In the genomic region with DNA sequence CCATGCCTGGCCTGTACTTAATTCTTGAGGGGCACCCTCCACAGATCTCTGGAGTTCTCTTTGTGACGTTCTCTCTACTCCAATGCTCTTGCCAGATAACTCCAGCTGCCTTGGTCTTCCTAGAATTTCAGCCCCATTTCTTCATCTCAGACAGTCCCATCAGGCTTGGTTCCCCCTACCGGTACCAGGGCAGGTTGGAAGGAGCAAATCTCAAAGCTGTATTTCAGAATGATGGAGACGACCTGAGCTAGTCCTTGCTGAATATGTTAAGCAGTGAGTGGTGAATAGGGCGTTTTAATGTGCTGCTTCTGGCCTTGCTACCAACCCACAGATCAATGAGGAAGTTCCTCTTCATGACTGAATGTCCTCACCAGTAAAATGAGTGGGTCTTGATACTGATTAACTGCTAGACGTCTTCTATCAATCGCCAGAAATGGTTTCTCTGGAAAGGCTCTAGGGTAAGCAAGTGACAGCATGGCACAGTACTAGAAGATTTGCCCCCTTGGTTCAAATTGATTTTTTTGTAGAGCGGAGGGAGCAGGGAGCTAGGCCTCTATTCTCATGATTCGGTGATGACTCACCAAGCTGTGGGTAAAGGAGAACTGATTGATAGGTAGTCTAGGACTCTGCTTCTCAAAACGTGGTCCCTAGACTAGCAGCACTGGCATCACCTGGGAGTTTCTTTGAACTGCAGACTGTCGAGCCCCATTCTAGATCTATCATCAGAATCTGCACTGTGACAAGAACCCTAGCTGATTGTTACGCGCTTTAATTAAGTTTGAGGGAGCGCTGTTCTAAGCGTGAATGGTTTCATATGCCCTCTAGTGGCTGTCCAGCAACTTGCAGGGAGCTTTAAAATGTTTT, we compare ENCODE assay signal across 1 cellular context.
TF ChIP-seq lines count a peak whose summit lies in the region.

No MANE protein-coding gene starts in this region.

TF ChIP-seq in SK-N-SH, 30 proteins besides CTCF, POLR2A, EP300 and RAD21 (continued from another document):
- TF ChIP-seq FOSL2 (IDR thresholded peaks at IDR 0.05; ENCODE audit: borderline replicate concordance, low read depth) (peak; percentile 64), CHD2 (IDR thresholded peaks at IDR 0.05; ENCODE audit: low read length, partially characterized antibody) (peak; percentile 23), NFIC (IDR thresholded peaks at IDR 0.05; ENCODE audit: borderline replicate concordance) (no peak), FOXM1 (IDR thresholded peaks at IDR 0.05; ENCODE audit: low read depth) (no peak), GABPA (IDR thresholded peaks at IDR 0.05; ENCODE audit: low read depth) (no peak), TCF12 (IDR thresholded peaks at IDR 0.05) (no peak), TAF1 (IDR thresholded peaks at IDR 0.05; ENCODE audit: borderline replicate concordance, low read depth, low read length) (no peak), JUND (IDR thresholded peaks at IDR 0.05) (peak; percentile 48), EZH2phosphoT487 (IDR thresholded peaks at IDR 0.05; ENCODE audit: borderline replicate concordance, low read depth) (no peak), MEF2A (IDR thresholded peaks at IDR 0.05; ENCODE audit: borderline replicate concordance, low read depth) (no peak), POLR2AphosphoS5 (IDR thresholded peaks at IDR 0.05; ENCODE audit: low read depth, low read length) (no peak), ELF1 (IDR thresholded peaks at IDR 0.05) (no peak), GATA2 (CRISPR knock-in tag; IDR thresholded peaks at IDR 0.05) (no peak), TEAD4 (IDR thresholded peaks at IDR 0.05; ENCODE audit: borderline replicate concordance, insufficient read depth) (no peak), SMC3 (IDR thresholded peaks at IDR 0.05; ENCODE audit: low read depth, low read length) (peak; percentile 90), YY1 (IDR thresholded peaks at IDR 0.05; ENCODE audit: low read depth) (no peak), RXRA (IDR thresholded peaks at IDR 0.05; ENCODE audit: borderline replicate concordance, low read depth) (no peak), NRF1 (IDR thresholded peaks at IDR 0.05; ENCODE audit: low read depth, low read length) (no peak), MXI1 (IDR thresholded peaks at IDR 0.05; ENCODE audit: low read depth, low read length) (no peak), FOXJ3 (CRISPR knock-in tag; IDR thresholded peaks at IDR 0.05) (no peak), SIN3A (IDR thresholded peaks at IDR 0.05; ENCODE audit: borderline replicate concordance, low read depth, low read length) (no peak), RFX5 (IDR thresholded peaks at IDR 0.05; ENCODE audit: low read length) (no peak)
- TF ChIP-seq, protein P1, sequence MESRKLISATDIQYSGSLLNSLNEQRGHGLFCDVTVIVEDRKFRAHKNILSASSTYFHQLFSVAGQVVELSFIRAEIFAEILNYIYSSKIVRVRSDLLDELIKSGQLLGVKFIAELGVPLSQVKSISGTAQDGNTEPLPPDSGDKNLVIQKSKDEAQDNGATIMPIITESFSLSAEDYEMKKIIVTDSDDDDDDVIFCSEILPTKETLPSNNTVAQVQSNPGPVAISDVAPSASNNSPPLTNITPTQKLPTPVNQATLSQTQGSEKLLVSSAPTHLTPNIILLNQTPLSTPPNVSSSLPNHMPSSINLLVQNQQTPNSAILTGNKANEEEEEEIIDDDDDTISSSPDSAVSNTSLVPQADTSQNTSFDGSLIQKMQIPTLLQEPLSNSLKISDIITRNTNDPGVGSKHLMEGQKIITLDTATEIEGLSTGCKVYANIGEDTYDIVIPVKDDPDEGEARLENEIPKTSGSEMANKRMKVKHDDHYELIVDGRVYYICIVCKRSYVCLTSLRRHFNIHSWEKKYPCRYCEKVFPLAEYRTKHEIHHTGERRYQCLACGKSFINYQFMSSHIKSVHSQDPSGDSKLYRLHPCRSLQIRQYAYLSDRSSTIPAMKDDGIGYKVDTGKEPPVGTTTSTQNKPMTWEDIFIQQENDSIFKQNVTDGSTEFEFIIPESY (IDR thresholded peaks at IDR 0.05; ENCODE audit: borderline replicate concordance, low read depth), result no peak
- TF ChIP-seq, protein P2, sequence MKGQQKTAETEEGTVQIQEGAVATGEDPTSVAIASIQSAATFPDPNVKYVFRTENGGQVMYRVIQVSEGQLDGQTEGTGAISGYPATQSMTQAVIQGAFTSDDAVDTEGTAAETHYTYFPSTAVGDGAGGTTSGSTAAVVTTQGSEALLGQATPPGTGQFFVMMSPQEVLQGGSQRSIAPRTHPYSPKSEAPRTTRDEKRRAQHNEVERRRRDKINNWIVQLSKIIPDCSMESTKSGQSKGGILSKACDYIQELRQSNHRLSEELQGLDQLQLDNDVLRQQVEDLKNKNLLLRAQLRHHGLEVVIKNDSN (IDR thresholded peaks at IDR 0.05; ENCODE audit: borderline replicate concordance, low read depth), result no peak
- TF ChIP-seq, protein P3, sequence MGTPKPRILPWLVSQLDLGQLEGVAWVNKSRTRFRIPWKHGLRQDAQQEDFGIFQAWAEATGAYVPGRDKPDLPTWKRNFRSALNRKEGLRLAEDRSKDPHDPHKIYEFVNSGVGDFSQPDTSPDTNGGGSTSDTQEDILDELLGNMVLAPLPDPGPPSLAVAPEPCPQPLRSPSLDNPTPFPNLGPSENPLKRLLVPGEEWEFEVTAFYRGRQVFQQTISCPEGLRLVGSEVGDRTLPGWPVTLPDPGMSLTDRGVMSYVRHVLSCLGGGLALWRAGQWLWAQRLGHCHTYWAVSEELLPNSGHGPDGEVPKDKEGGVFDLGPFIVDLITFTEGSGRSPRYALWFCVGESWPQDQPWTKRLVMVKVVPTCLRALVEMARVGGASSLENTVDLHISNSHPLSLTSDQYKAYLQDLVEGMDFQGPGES (IDR thresholded peaks at IDR 0.05; ENCODE audit: low read depth, low read length), result no peak
- TF ChIP-seq, protein P4, sequence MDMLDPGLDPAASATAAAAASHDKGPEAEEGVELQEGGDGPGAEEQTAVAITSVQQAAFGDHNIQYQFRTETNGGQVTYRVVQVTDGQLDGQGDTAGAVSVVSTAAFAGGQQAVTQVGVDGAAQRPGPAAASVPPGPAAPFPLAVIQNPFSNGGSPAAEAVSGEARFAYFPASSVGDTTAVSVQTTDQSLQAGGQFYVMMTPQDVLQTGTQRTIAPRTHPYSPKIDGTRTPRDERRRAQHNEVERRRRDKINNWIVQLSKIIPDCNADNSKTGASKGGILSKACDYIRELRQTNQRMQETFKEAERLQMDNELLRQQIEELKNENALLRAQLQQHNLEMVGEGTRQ (IDR thresholded peaks at IDR 0.05; ENCODE audit: borderline replicate concordance, low read depth, low read length), result no peak
- TF ChIP-seq, protein P5, sequence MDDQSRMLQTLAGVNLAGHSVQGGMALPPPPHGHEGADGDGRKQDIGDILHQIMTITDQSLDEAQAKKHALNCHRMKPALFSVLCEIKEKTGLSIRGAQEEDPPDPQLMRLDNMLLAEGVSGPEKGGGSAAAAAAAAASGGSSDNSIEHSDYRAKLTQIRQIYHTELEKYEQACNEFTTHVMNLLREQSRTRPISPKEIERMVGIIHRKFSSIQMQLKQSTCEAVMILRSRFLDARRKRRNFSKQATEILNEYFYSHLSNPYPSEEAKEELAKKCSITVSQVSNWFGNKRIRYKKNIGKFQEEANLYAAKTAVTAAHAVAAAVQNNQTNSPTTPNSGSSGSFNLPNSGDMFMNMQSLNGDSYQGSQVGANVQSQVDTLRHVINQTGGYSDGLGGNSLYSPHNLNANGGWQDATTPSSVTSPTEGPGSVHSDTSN (IDR thresholded peaks at IDR 0.05), result peak; percentile 63
